In genomic region chr6:121641158-121641557, GRCh38 we compare ENCODE assay signal across 31 cellular contexts.
"Had no signal": no experiment of that assay in that cellular context is flagged by ENCODE, and none has a peak within 500 bp of the region (broad histone marks: within the 10 kb centered on the region; RNA-seq: fewer than 3 reads in every experiment).

No MANE protein-coding gene starts in this region.

- H3K27me3 ChIP-seq: adrenal gland, cardiac muscle cell had no signal

- FAIRE-seq: bronchial epithelial cell, TTC549 had no signal

- H3K9me3 Mint-ChIP-seq: activated B cell treated with CpG ODN at 0.5 μM for 24 hours; activated CD8-positive, alpha-beta T cell treated with anti-CD3 and anti-CD28 coated beads for 36 hours had no signal

- H3K36me3 ChIP-seq: adrenal gland, cardiac muscle cell had no signal

- DNase-seq: activated B cell treated with CpG ODN at 0.5 μM for 24 hours; activated CD4-positive, alpha-beta memory T cell treated with anti-CD3 and anti-CD28 coated beads for 36 hours; activated CD4-positive, alpha-beta T cell treated with anti-CD3 and anti-CD28 coated beads for 4 hours; activated CD4-positive, alpha-beta T cell treated with anti-CD3 and anti-CD28 coated beads, Interleukin-2, amount 50 U/mL, for 1 hour; activated CD4-positive, alpha-beta T cell treated with anti-CD3 and anti-CD28 coated beads, Interleukin-2, amount 50 U/mL, for 4 hours; activated CD4-positive, CD25-positive, alpha-beta regulatory T cell treated with anti-CD3 and anti-CD28 coated beads, Interleukin-2, amount 50 U/mL, for 72 hours; activated CD8-positive, alpha-beta memory T cell treated with anti-CD3 and anti-CD28 coated beads, Interleukin-2, amount 50 U/mL, for 4 hours; activated CD8-positive, alpha-beta T cell treated with anti-CD3 and anti-CD28 coated beads for 36 hours; activated effector memory CD4-positive, alpha-beta T cell treated with anti-CD3 and anti-CD28 coated beads, Interleukin-2, amount 50 U/mL, for 16 hours; activated gamma-delta T cell treated with Interleukin-2 at 50 U/mL for 16 hours; activated naive CD4-positive, alpha-beta T cell; activated naive CD4-positive, alpha-beta T cell treated with anti-CD3 and anti-CD28 coated beads for 36 hours; activated naive CD4-positive, alpha-beta T cell treated with anti-CD3 and anti-CD28 coated beads, Interleukin-2, amount 50 U/mL, for 16 hours; activated naive CD8-positive, alpha-beta T cell treated with anti-CD3 and anti-CD28 coated beads for 36 hours; activated T-cell treated with anti-CD3 and anti-CD28 coated beads for 4 hours; activated T-cell treated with anti-CD3 and anti-CD28 coated beads, Interleukin-2, amount 50 U/mL, for 1 hour; activated T-cell treated with anti-CD3 and anti-CD28 coated beads, Interleukin-2, amount 50 U/mL, for 48 hours; adrenal gland; amniotic stem cell; aorta; caudate nucleus; cerebellar nuclear complex; T-cell; T-helper 17 cell had no signal

- H3K27me3 Mint-ChIP-seq: activated B cell treated with CpG ODN at 0.5 μM for 24 hours; activated CD4-positive, alpha-beta memory T cell treated with anti-CD3 and anti-CD28 coated beads for 36 hours; activated CD8-positive, alpha-beta T cell treated with anti-CD3 and anti-CD28 coated beads for 36 hours; activated naive CD8-positive, alpha-beta T cell treated with anti-CD3 and anti-CD28 coated beads for 36 hours; brain; central memory CD8-positive, alpha-beta T cell; T-cell; T-helper 17 cell had no signal

- H3K36me3 Mint-ChIP-seq: activated CD4-positive, alpha-beta memory T cell treated with anti-CD3 and anti-CD28 coated beads for 36 hours; T-cell had no signal

- H3K27ac Mint-ChIP-seq: activated B cell treated with CpG ODN at 0.5 μM for 24 hours; activated CD4-positive, alpha-beta memory T cell treated with anti-CD3 and anti-CD28 coated beads for 36 hours; activated CD8-positive, alpha-beta T cell treated with anti-CD3 and anti-CD28 coated beads for 36 hours; activated naive CD4-positive, alpha-beta T cell treated with anti-CD3 and anti-CD28 coated beads for 36 hours; activated naive CD4-positive, alpha-beta T cell treated with anti-CD3 and anti-CD28 coated beads, Interleukin-2, amount 50 U/mL, for 72 hours; activated naive CD8-positive, alpha-beta T cell treated with anti-CD3 and anti-CD28 coated beads for 36 hours; brain; T-cell; T-helper 17 cell had no signal

- ATAC-seq: activated CD8-positive, alpha-beta T cell treated with anti-CD3 and anti-CD28 coated beads for 36 hours; activated naive CD4-positive, alpha-beta T cell treated with anti-CD3 and anti-CD28 coated beads, Interleukin-2, amount 50 U/mL, for 72 hours; T-cell; T-helper 17 cell had no signal

- H3K4me3 Mint-ChIP-seq: activated B cell treated with CpG ODN at 0.5 μM for 24 hours; activated CD4-positive, alpha-beta memory T cell treated with anti-CD3 and anti-CD28 coated beads for 36 hours; activated CD8-positive, alpha-beta T cell treated with anti-CD3 and anti-CD28 coated beads for 36 hours; activated naive CD4-positive, alpha-beta T cell treated with anti-CD3 and anti-CD28 coated beads for 36 hours; activated naive CD8-positive, alpha-beta T cell treated with anti-CD3 and anti-CD28 coated beads for 36 hours; brain; central memory CD8-positive, alpha-beta T cell; T-cell; T-helper 17 cell had no signal

- H3K4me1 Mint-ChIP-seq: activated B cell treated with CpG ODN at 0.5 μM for 24 hours; brain; central memory CD8-positive, alpha-beta T cell; T-helper 17 cell had no signal

- H3K4me3 ChIP-seq: adrenal gland, cardiac muscle cell had no signal

- H3K27ac ChIP-seq: adrenal gland, cardiac muscle cell, VCaP had no signal

- H3K4me1 ChIP-seq: adrenal gland had no signal
